ENCODE assay signal across 8 cellular contexts in genomic region chr2:23199115-23199918, GRCh38.
A peak's percentile ranks its signal among the peaks of the same experiment; 100 is the strongest.
DNase-seq lines count a peak whose midpoint lies in the region; ATAC-seq and TF ChIP-seq lines count a peak whose summit lies in the region.

No MANE protein-coding gene starts in this region.

- peaks cover 18% of the 10 kb centered on the region for H3K9me3 Mint-ChIP-seq in GM23338

- no peaks in the 10 kb centered on the region for H3F3A ChIP-seq in GM23338 (replicated peaks; ENCODE audit: low read depth)

- intact Hi-C loops in body of pancreas (cut with DNase I) = no loop called here

- H3K36me3 Mint-ChIP-seq in GM23338 (ENCODE audit: low read depth) = peaks cover 13% of the 10 kb centered on the region; the same call in 2 of the 3 replicates

- H4K20me1 ChIP-seq in GM23338 (replicated peaks; ENCODE audit: insufficient read depth) (no peaks in the 10 kb centered on the region), OCI-LY3 (ENCODE audit: insufficient read depth, low read length) (no peaks in the 10 kb centered on the region)

- peaks cover 5% of the 10 kb centered on the region for H3K27me3 Mint-ChIP-seq in GM23338 (ENCODE audit: insufficient read depth, low read depth, poor library complexity)

- H3K4me2 ChIP-seq in GM23338 (no peak overlapping the region), OCI-LY3 (ENCODE audit: low read length) (no peak overlapping the region)

- no peak overlapping the region for H3K4me3 Mint-ChIP-seq in GM23338

- no peak overlapping the region for H3K4me3 ChIP-seq in GM23338
- H3K4me3 ChIP-seq in OCI-LY3 (ENCODE audit: low read length) = no peak overlapping the region
- no peak overlapping the region for H3K4me3 ChIP-seq in body of pancreas
- H3K4me3 ChIP-seq in right atrium auricular region = no peak overlapping the region

- H3K27ac ChIP-seq in GM23338 (ENCODE audit: low read depth) (no peak overlapping the region), OCI-LY3 (ENCODE audit: low read length) (no peak overlapping the region), body of pancreas (no peak overlapping the region), right atrium auricular region (no peak overlapping the region)

- H3K27me3 ChIP-seq in GM23338 (ENCODE audit: insufficient read depth) = no peaks in the 10 kb centered on the region
- no peaks in the 10 kb centered on the region for H3K27me3 ChIP-seq in OCI-LY3 (ENCODE audit: low read depth, low read length)
- H3K27me3 ChIP-seq in body of pancreas = no peaks in the 10 kb centered on the region
- H3K27me3 ChIP-seq in right atrium auricular region = no peaks in the 10 kb centered on the region

- H3K79me2 ChIP-seq in GM23338 (replicated peaks; ENCODE audit: insufficient read depth) (no peaks in the 10 kb centered on the region), OCI-LY3 (ENCODE audit: low read length) (no peaks in the 10 kb centered on the region)

- no peaks in the 10 kb centered on the region for H3K9me3 ChIP-seq in OCI-LY3 (ENCODE audit: insufficient read depth, low read length)
- no peaks in the 10 kb centered on the region for H3K9me3 ChIP-seq in body of pancreas
- H3K9me3 ChIP-seq in right atrium auricular region = peaks cover 0 to 18% of the 10 kb centered on the region in 2 donors

- WGBS in body of pancreas, 2 donors = 47 to 56% methylated on average over 6 to 7 of the region's 7 CpGs

- no peak overlapping the region for H3K27ac Mint-ChIP-seq in GM23338

- H3K4me1 Mint-ChIP-seq in GM23338 = no peaks in the 10 kb centered on the region; the same call in 2 of the 3 replicates

- H3K9me2 ChIP-seq in GM23338 (ENCODE audit: insufficient read depth) = peaks cover 4% of the 10 kb centered on the region; the same call in 1 of the 2 replicates

- no peak overlapping the region for H3K9ac ChIP-seq in OCI-LY3 (ENCODE audit: low read length)

- TF ChIP-seq CTCF in GM23338 (conservative IDR thresholded peaks at IDR 0.05; ENCODE audit: low read depth in 2 of 2) (peak; percentile 65 to 81), OCI-LY3 (IDR thresholded peaks at IDR 0.05; ENCODE audit: low read depth, low read length) (peak; percentile 64), body of pancreas (IDR thresholded peaks at IDR 0.05) (peak in 1 of 7 experiments; percentile 10), right atrium auricular region (IDR thresholded peaks at IDR 0.05) (peak in 1 of 2 donors; percentile 21)

- ATAC-seq in GM23338 = no peak; the same call in 2 of the 3 replicates
- no peak for ATAC-seq in body of pancreas
- no peak for ATAC-seq in GM21723 (IDR thresholded peaks at IDR 0.05; ENCODE audit: unreplicated experiment)

- peak; percentile 57 for DNase-seq in DMS53 (lab: John Stamatoyannopoulos, UW)
- DNase-seq in GM23338 (ENCODE audit: low spot score) = peak; percentile 71
- DNase-seq in germinal center (ENCODE audit: low spot score) = peak; percentile 11
- no peak for DNase-seq in body of pancreas
- no peak for DNase-seq in right atrium auricular region (ENCODE audit: low spot score)
- DNase-seq in retina = no peak

- no peak overlapping the region for H2AFZ ChIP-seq in GM23338
- H2AFZ ChIP-seq in OCI-LY3 (ENCODE audit: low read depth, low read length) = no peak overlapping the region

- no peak for TF ChIP-seq POLR2A in body of pancreas (IDR thresholded peaks at IDR 0.05)

- no peaks in the 10 kb centered on the region for H3K36me3 ChIP-seq in GM23338 (ENCODE audit: insufficient read depth)
- H3K36me3 ChIP-seq in OCI-LY3 (replicated peaks; ENCODE audit: low read depth, low read length) = no peaks in the 10 kb centered on the region
- no peaks in the 10 kb centered on the region for H3K36me3 ChIP-seq in body of pancreas (replicated peaks in 1 of 2; ENCODE audit: insufficient read depth in 1 of 2, low read depth in 2 of 2)
- no peaks in the 10 kb centered on the region for H3K36me3 ChIP-seq in right atrium auricular region

- no peaks in the 10 kb centered on the region for H3K4me1 ChIP-seq in GM23338 (ENCODE audit: insufficient read depth)
- H3K4me1 ChIP-seq in OCI-LY3 (ENCODE audit: low read length) = no peaks in the 10 kb centered on the region
- H3K4me1 ChIP-seq in body of pancreas = no peaks in the 10 kb centered on the region
- H3K4me1 ChIP-seq in right atrium auricular region = no peaks in the 10 kb centered on the region

TF ChIP-seq in GM23338, 12 proteins besides CTCF, POLR2A, EP300 and RAD21 (continues in another document):
- TF ChIP-seq JUNB (IDR thresholded peaks at IDR 0.05; ENCODE audit: unreplicated experiment) (no peak), NANOG (IDR thresholded peaks at IDR 0.05; ENCODE audit: borderline replicate concordance) (no peak), STAT1 (IDR thresholded peaks at IDR 0.05; ENCODE audit: unreplicated experiment) (no peak), CREB1 (CRISPR knock-in tag; IDR thresholded peaks at IDR 0.05; ENCODE audit: low read depth) (no peak)
- TF ChIP-seq, protein P1, sequence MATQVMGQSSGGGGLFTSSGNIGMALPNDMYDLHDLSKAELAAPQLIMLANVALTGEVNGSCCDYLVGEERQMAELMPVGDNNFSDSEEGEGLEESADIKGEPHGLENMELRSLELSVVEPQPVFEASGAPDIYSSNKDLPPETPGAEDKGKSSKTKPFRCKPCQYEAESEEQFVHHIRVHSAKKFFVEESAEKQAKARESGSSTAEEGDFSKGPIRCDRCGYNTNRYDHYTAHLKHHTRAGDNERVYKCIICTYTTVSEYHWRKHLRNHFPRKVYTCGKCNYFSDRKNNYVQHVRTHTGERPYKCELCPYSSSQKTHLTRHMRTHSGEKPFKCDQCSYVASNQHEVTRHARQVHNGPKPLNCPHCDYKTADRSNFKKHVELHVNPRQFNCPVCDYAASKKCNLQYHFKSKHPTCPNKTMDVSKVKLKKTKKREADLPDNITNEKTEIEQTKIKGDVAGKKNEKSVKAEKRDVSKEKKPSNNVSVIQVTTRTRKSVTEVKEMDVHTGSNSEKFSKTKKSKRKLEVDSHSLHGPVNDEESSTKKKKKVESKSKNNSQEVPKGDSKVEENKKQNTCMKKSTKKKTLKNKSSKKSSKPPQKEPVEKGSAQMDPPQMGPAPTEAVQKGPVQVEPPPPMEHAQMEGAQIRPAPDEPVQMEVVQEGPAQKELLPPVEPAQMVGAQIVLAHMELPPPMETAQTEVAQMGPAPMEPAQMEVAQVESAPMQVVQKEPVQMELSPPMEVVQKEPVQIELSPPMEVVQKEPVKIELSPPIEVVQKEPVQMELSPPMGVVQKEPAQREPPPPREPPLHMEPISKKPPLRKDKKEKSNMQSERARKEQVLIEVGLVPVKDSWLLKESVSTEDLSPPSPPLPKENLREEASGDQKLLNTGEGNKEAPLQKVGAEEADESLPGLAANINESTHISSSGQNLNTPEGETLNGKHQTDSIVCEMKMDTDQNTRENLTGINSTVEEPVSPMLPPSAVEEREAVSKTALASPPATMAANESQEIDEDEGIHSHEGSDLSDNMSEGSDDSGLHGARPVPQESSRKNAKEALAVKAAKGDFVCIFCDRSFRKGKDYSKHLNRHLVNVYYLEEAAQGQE (IDR thresholded peaks at IDR 0.05; ENCODE audit: unreplicated experiment) = no peak

Comparison
In these comparisons a context has a peak if more than half of its experiments do, and no peak if none do; other contexts are left out.
1. DNase-seq: peak in DMS53 (single experiment), GM23338 (single experiment) and germinal center (single experiment); none in body of pancreas (0 of 4), right atrium auricular region (single experiment) and retina (single experiment).